1 cellular context compared by ENCODE assay signal in the genomic region with DNA sequence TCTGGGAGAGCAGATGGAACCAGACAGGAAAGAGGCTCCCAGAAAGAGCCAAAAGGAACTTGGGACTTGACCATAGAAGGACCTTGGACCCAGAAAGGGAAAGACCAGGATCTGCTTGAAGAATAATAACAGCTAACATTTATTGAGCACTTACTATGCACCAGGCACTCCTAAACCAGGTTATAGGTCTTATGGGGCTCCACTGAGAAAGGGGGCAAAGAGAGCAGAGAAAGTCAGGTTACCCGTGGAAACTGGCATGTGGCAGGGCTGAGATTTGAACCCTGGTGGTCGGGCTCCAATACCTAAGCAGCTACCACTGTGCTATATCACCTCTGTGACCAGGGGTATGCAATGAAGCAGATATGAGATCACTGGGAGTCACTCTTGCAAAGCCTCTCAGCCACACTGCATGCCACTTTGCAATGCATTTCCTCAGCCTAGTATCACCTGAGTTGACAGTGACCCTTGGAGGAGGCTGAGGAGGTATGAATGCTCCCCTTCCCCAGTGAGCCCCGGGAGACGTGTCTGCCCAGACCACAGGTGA.
TF ChIP-seq lines count a peak whose summit lies in the region.

No MANE protein-coding gene starts in this region.

TF ChIP-seq in endothelial cell of umbilical vein, 7 proteins besides CTCF, POLR2A, EP300 and RAD21:
- TF ChIP-seq EZH2 (IDR thresholded peaks at IDR 0.05; ENCODE audit: borderline replicate concordance, low read depth, low read length, severe bottlenecking) (no peak), JUN (IDR thresholded peaks at IDR 0.05; ENCODE audit: borderline replicate concordance, insufficient read depth, insufficient read length, low read depth) (no peak), FOS (IDR thresholded peaks at IDR 0.05; ENCODE audit: borderline replicate concordance, insufficient read depth, low read length) (no peak), MYC (IDR thresholded peaks at IDR 0.05; ENCODE audit: low read depth, low read length) (no peak), GATA2 (IDR thresholded peaks at IDR 0.05; ENCODE audit: insufficient read depth, insufficient read length, low read depth, low read length) (no peak), POLR2AphosphoS5 (IDR thresholded peaks at IDR 0.05; ENCODE audit: insufficient read depth, low read depth, low read length) (no peak)
- TF ChIP-seq, protein P1, sequence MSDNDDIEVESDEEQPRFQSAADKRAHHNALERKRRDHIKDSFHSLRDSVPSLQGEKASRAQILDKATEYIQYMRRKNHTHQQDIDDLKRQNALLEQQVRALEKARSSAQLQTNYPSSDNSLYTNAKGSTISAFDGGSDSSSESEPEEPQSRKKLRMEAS (IDR thresholded peaks at IDR 0.05; ENCODE audit: insufficient read depth, insufficient read length), result no peak
